Comparison of ENCODE assay signal across 8 cellular contexts in the genomic region with DNA sequence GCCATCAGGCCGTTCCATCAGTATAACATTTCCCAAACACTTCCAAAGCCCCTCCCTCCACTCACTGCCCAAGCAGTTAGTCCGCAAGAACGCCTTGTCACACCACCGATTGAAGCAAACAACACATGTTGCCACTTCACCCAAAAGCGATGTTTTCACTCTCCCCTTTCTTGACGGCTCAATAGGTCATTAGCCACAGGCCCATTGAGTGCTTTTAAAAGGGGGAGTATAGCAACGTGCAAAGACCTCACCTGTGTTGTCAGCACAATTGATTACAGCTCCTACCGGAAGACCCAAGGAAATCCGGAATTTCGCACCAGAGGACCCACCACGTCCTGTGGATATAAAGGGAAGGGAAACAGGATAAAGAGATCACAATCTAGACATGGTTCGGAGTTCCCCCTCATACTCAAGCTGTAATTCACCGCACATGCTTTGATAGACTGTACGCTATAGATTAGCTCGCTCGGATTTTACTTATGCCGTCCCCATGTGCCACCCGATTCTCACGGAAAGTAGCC. TPM values are rescaled to one million over a fixed set of nuclear protein-coding genes. Genes with fewer than 3 reads are reported as not detected.
DNase-seq lines count a peak whose midpoint lies in the region; ATAC-seq and TF ChIP-seq lines count a peak whose summit lies in the region.

No MANE protein-coding gene starts in this region.

- CTCF ChIA-PET in activated CD8-positive, alpha-beta memory T cell treated with anti-CD3 and anti-CD28 coated beads, Interleukin-2, amount 10 ng/mL, durations not matched to agents 7 days and 5 days (lab: Charles Lee), result interaction anchor here (1.4 to 4.2 kb wide), 7 partner anchors 11 to 312 kb away, joined by 3 to 52 read pairs (median 8); a partner anchor contains a TSS

- DNase-seq in activated CD8-positive, alpha-beta memory T cell treated with anti-CD3 and anti-CD28 coated beads, Interleukin-2, amount 10 ng/mL, durations not matched to agents 7 days and 5 days, result peak; percentile 46
- DNase-seq in activated CD8-positive, alpha-beta memory T cell treated with anti-CD3 and anti-CD28 coated beads, Interleukin-2, amount 50 U/mL, for 4 hours, result no peak
- DNase-seq in activated T-cell treated with anti-CD3 and anti-CD28 coated beads, Interleukin-2, amount 50 U/mL, for 4 hours, result no peak
- DNase-seq in heart left ventricle (no peak), gastrocnemius medialis (no peak), medulla oblongata (ENCODE audit: extremely low spot score) (no peak), RPMI8226 (no peak)
- DNase-seq in stimulated activated CD4-positive, alpha-beta T cell treated with anti-CD3 and anti-CD28 coated beads, Interleukin-1b, Interleukin-23, amount 100 ng/mL, for 48 hours, result no peak

- intact Hi-C loops in heart left ventricle (cut with DNase I) (loop anchor here in 5 of 10 donors (1.0 to 5.0 kb wide), 4 partner anchors 16 to 101 kb away; a partner anchor contains a TSS), gastrocnemius medialis (cut with DNase I; ENCODE audit: low total_unique reads) (loop anchor here (1.0 kb wide), 3 partner anchors 17 to 54 kb away; a partner anchor contains a TSS)

- H3K4me3 ChIP-seq in heart left ventricle (peak overlapping the region; percentile 48 to 82 (median 70)), gastrocnemius medialis (peak overlapping the region; percentile 69 to 74 (median 70))

- H3K27me3 Mint-ChIP-seq in activated CD8-positive, alpha-beta memory T cell treated with anti-CD3 and anti-CD28 coated beads, Interleukin-2, amount 10 ng/mL, durations not matched to agents 7 days and 5 days, result no peaks in the 10 kb centered on the region
- no peaks in the 10 kb centered on the region for H3K27me3 Mint-ChIP-seq in activated T-cell treated with anti-CD3 and anti-CD28 coated beads, Interleukin-2, amount 50 U/mL, for 4 hours (ENCODE audit: low read depth)

- H3K36me3 ChIP-seq in heart left ventricle (peaks cover 0 to 52% (median 49%) of the 10 kb centered on the region in 9 donors), gastrocnemius medialis (peaks cover 0 to 47% of the 10 kb centered on the region in 2 donors)

- TF ChIP-seq CTCF in heart left ventricle (IDR thresholded peaks at IDR 0.05) (no peak), gastrocnemius medialis (IDR thresholded peaks at IDR 0.05 in 4 of 5, conservative IDR thresholded peaks at IDR 0.05 in 1 of 5) (no peak)

- H3K27ac ChIP-seq in heart left ventricle (peak overlapping the region; percentile 82 to 97 (median 93)), gastrocnemius medialis (peak overlapping the region; percentile 85 to 96 (median 92))

- peak; percentile 5 for ATAC-seq in activated CD8-positive, alpha-beta memory T cell treated with anti-CD3 and anti-CD28 coated beads, Interleukin-2, amount 10 ng/mL, durations not matched to agents 7 days and 5 days
- peak; percentile 3 to 10 for ATAC-seq in activated T-cell treated with anti-CD3 and anti-CD28 coated beads, Interleukin-2, amount 50 U/mL, for 4 hours
- ATAC-seq in heart left ventricle, result peak in 3 of 4 donors; percentile 2 to 24 (median 5)
- ATAC-seq in gastrocnemius medialis, result peak in 1 of 2 donors; percentile 4

- in situ Hi-C loops in gastrocnemius medialis (cut with MboI; ENCODE audit: low sequenced_read_pairs in 4 of 4), result loop anchor here in 1 of 4 donors (25.0 kb wide), 1 partner anchor 309 kb away; a partner anchor contains a TSS

- H3K4me1 Mint-ChIP-seq in activated CD8-positive, alpha-beta memory T cell treated with anti-CD3 and anti-CD28 coated beads, Interleukin-2, amount 10 ng/mL, durations not matched to agents 7 days and 5 days, result peaks cover 42% of the 10 kb centered on the region
- H3K4me1 Mint-ChIP-seq in activated T-cell treated with anti-CD3 and anti-CD28 coated beads, Interleukin-2, amount 50 U/mL, for 4 hours (ENCODE audit: low read depth), result peaks cover 36% of the 10 kb centered on the region

- H3K9me3 ChIP-seq in heart left ventricle, result no peaks in the 10 kb centered on the region
- H3K9me3 ChIP-seq in gastrocnemius medialis, result no peaks in the 10 kb centered on the region

- no peaks in the 10 kb centered on the region for H3K9me3 Mint-ChIP-seq in activated CD8-positive, alpha-beta memory T cell treated with anti-CD3 and anti-CD28 coated beads, Interleukin-2, amount 10 ng/mL, durations not matched to agents 7 days and 5 days (ENCODE audit: low read depth)
- no peaks in the 10 kb centered on the region for H3K9me3 Mint-ChIP-seq in activated T-cell treated with anti-CD3 and anti-CD28 coated beads, Interleukin-2, amount 50 U/mL, for 4 hours

- H3K36me3 Mint-ChIP-seq in activated CD8-positive, alpha-beta memory T cell treated with anti-CD3 and anti-CD28 coated beads, Interleukin-2, amount 10 ng/mL, durations not matched to agents 7 days and 5 days, result peaks cover 55% of the 10 kb centered on the region
- peaks cover 50% of the 10 kb centered on the region for H3K36me3 Mint-ChIP-seq in activated T-cell treated with anti-CD3 and anti-CD28 coated beads, Interleukin-2, amount 50 U/mL, for 4 hours (ENCODE audit: insufficient read depth)

- WGBS in heart left ventricle, 4 donors, result 1 to 2% (median 2%) methylated on average over 19 of the region's 19 CpGs

- peak overlapping the region; percentile 98 for H3K27ac Mint-ChIP-seq in activated CD8-positive, alpha-beta memory T cell treated with anti-CD3 and anti-CD28 coated beads, Interleukin-2, amount 10 ng/mL, durations not matched to agents 7 days and 5 days

- H3K27me3 ChIP-seq in heart left ventricle (no peaks in the 10 kb centered on the region), gastrocnemius medialis (no peaks in the 10 kb centered on the region)

- peak overlapping the region; percentile 97 for H3K4me3 Mint-ChIP-seq in activated CD8-positive, alpha-beta memory T cell treated with anti-CD3 and anti-CD28 coated beads, Interleukin-2, amount 10 ng/mL, durations not matched to agents 7 days and 5 days
- peak overlapping the region; percentile 99 for H3K4me3 Mint-ChIP-seq in activated T-cell treated with anti-CD3 and anti-CD28 coated beads, Interleukin-2, amount 50 U/mL, for 4 hours

- H3K4me1 ChIP-seq in heart left ventricle (peaks cover 9 to 33% (median 26%) of the 10 kb centered on the region in 12 donors), gastrocnemius medialis (peaks cover 23 to 28% of the 10 kb centered on the region in 2 donors)

- TF ChIP-seq POLR2A in heart left ventricle (IDR thresholded peaks at IDR 0.05), result no peak
- TF ChIP-seq POLR2A in gastrocnemius medialis (IDR thresholded peaks at IDR 0.05), result no peak

RNA-seq across cellular contexts. Expression of a gene that starts 0.7 kb away (rescaled TPM):
- total RNA-seq in activated CD8-positive, alpha-beta memory T cell treated with anti-CD3 and anti-CD28 coated beads, Interleukin-2, amount 10 ng/mL, durations not matched to agents 7 days and 5 days, result 1,000 to 10,000 TPM in 1 of 2 experiments, 100 to 1,000 TPM in 1; 831 to 1,130 TPM
- 1,000 to 10,000 TPM; 2,350 to 2,556 (median 2,362) TPM for total RNA-seq in activated T-cell treated with anti-CD3 and anti-CD28 coated beads, Interleukin-2, amount 50 U/mL, for 4 hours
- total RNA-seq in heart left ventricle (1,000 to 10,000 TPM in 1 of 9 donors, 100 to 1,000 TPM in 8; 698 to 1,018 (median 826) TPM), gastrocnemius medialis (1,000 to 10,000 TPM in 1 of 4 donors, 100 to 1,000 TPM in 3; 878 to 1,126 (median 955) TPM)
- polyA plus RNA-seq in heart left ventricle, result 1,000 to 10,000 TPM; 1,964 to 2,300 TPM

RNA-seq across cellular contexts. Expression of a gene that starts 17.0 kb away (rescaled TPM):
- 100 to 1,000 TPM; 208 to 239 TPM for total RNA-seq in activated CD8-positive, alpha-beta memory T cell treated with anti-CD3 and anti-CD28 coated beads, Interleukin-2, amount 10 ng/mL, durations not matched to agents 7 days and 5 days
- 100 to 1,000 TPM in 1 of 3 donors, 10 to 100 TPM in 2; 74.7 to 109 (median 88.2) TPM for total RNA-seq in activated T-cell treated with anti-CD3 and anti-CD28 coated beads, Interleukin-2, amount 50 U/mL, for 4 hours
- total RNA-seq in heart left ventricle (10 to 100 TPM; 23.2 to 88.2 (median 26.7) TPM), gastrocnemius medialis (10 to 100 TPM; 10.7 to 24.1 (median 20.5) TPM)
- polyA plus RNA-seq in heart left ventricle, result 10 to 100 TPM; 18.2 to 29.2 TPM

RNA-seq across cellular contexts. Expression of a gene that starts 27.7 kb away (rescaled TPM):
- 10 to 100 TPM; 28.7 to 33.0 TPM for total RNA-seq in activated CD8-positive, alpha-beta memory T cell treated with anti-CD3 and anti-CD28 coated beads, Interleukin-2, amount 10 ng/mL, durations not matched to agents 7 days and 5 days
- 10 to 100 TPM; 32.7 to 36.5 (median 32.9) TPM for total RNA-seq in activated T-cell treated with anti-CD3 and anti-CD28 coated beads, Interleukin-2, amount 50 U/mL, for 4 hours
- total RNA-seq in heart left ventricle (10 to 100 TPM in 2 of 9 donors, 1 to 10 TPM in 7; 6.7 to 11.1 (median 8.3) TPM), gastrocnemius medialis (10 to 100 TPM in 3 of 4 donors, 1 to 10 TPM in 1; 9.1 to 14.4 (median 12.3) TPM)
- polyA plus RNA-seq in heart left ventricle, result 10 to 100 TPM in 1 of 2 donors, 1 to 10 TPM in 1; 9.7 to 10.9 TPM

RNA-seq across cellular contexts. Expression of a gene that starts 53.5 kb away (rescaled TPM):
- total RNA-seq in activated CD8-positive, alpha-beta memory T cell treated with anti-CD3 and anti-CD28 coated beads, Interleukin-2, amount 10 ng/mL, durations not matched to agents 7 days and 5 days, result 10 to 100 TPM; 37.6 TPM
- total RNA-seq in activated T-cell treated with anti-CD3 and anti-CD28 coated beads, Interleukin-2, amount 50 U/mL, for 4 hours, result 10 to 100 TPM; 33.6 to 40.5 (median 39.3) TPM
- total RNA-seq in heart left ventricle, result 10 to 100 TPM; 39.4 to 55.0 (median 48.5) TPM
- 10 to 100 TPM; 23.3 to 38.9 TPM for polyA plus RNA-seq in heart left ventricle
- 10 to 100 TPM; 57.2 to 97.0 (median 76.8) TPM for total RNA-seq in gastrocnemius medialis
